ENCODE assay signal across 1 cellular context in the genomic region with DNA sequence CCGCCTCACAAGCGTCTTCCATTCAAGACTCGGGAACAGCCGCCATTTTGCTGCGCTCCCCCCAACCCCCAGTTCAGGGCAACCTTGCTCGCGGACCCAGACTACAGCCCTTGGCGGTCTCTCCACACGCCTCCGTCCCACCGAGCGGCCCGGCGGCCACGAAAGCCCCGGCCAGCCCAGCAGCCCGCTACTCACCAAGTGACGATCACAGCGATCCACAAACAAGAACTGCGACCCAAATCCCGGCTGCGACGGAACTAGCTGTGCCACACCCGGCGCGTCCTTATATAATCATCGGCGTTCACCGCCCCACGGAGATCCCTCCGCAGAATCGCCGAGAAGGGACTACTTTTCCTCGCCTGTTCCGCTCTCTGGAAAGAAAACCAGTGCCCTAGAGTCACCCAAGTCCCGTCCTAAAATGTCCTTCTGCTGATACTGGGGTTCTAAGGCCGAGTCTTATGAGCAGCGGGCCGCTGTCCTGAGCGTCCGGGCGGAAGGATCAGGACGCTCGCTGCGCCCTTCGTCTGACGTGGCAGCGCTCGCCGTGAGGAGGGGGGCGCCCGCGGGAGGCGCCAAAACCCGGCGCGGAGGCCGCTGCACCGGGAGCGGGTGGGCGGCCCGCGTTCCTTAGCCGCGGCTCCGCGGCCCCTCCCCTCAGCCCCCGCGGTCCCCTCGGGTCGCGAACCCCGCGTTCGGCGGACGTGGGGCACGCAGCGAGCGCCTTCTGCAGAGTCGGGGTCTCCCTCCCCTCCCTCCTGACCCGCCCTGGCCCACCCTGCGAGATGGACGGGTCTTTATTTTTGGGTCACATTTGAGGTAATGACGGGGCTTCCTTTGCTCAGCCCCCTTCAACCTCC.
TF ChIP-seq lines count a peak whose summit lies in the region.

Gene UBC (minus strand): TSS at position 259 of the 857 bp plus-strand sequence. CDS start 879 bp downstream, outside the sequence.

TF ChIP-seq in HepG2, 621 proteins besides CTCF, POLR2A, EP300 and RAD21 (continued from another document and continues in another):
- TF ChIP-seq ZNF510 (CRISPR knock-in tag; IDR thresholded peaks at IDR 0.05; ENCODE audit: low read depth) (peak; percentile 90; the same call in 1 of the 2 replicates), MYC (CRISPR knock-in tag; IDR thresholded peaks at IDR 0.05; ENCODE audit: borderline replicate concordance) (peak; percentile 54; the same call in 1 of the 2 replicates), CBX5 (CRISPR knock-in tag; IDR thresholded peaks at IDR 0.05; ENCODE audit: borderline replicate concordance) (no peak), AGO2 (optimal IDR thresholded peaks at IDR 0.05; ENCODE audit: low read depth, low read length) (peak; percentile 100), SRSF4 (IDR thresholded peaks at IDR 0.05; ENCODE audit: low read depth, low read length, poor library complexity, severe bottlenecking) (no peak), ZMYM2 (CRISPR knock-in tag; IDR thresholded peaks at IDR 0.05) (no peak), YEATS2 (CRISPR knock-in tag; IDR thresholded peaks at IDR 0.05; ENCODE audit: borderline replicate concordance) (peak; percentile 81; the same call in 1 of the 2 replicates), CC2D1A (CRISPR knock-in tag; IDR thresholded peaks at IDR 0.05) (no peak), FOXM1 (CRISPR knock-in tag; IDR thresholded peaks at IDR 0.05) (no peak), TRAFD1 (CRISPR knock-in tag; IDR thresholded peaks at IDR 0.05; ENCODE audit: borderline replicate concordance) (peak; percentile 98; the same call in 1 of the 2 replicates), CSRNP2 (CRISPR knock-in tag; conservative IDR thresholded peaks at IDR 0.05; ENCODE audit: low read depth) (no peak), ETV6 (CRISPR knock-in tag; conservative IDR thresholded peaks at IDR 0.05) (peak; percentile 67; the same call in 1 of the 2 replicates), SKIL (CRISPR knock-in tag; IDR thresholded peaks at IDR 0.05; ENCODE audit: borderline replicate concordance) (peak; percentile 23; the same call in 1 of the 2 replicates), CCDC6 (CRISPR knock-in tag; IDR thresholded peaks at IDR 0.05) (peak; percentile 69; the same call in 1 of the 2 replicates), GLMP (CRISPR knock-in tag; IDR thresholded peaks at IDR 0.05; ENCODE audit: borderline replicate concordance) (no peak), FOXJ3 (CRISPR knock-in tag; IDR thresholded peaks at IDR 0.05; ENCODE audit: borderline replicate concordance) (peak; percentile 66; the same call in 1 of the 2 replicates), PITX1 (CRISPR knock-in tag; IDR thresholded peaks at IDR 0.05) (peak; percentile 50; the same call in 1 of the 2 replicates), ZNF3 (CRISPR knock-in tag; IDR thresholded peaks at IDR 0.05) (no peak), KDM3A (CRISPR knock-in tag; IDR thresholded peaks at IDR 0.05; ENCODE audit: low read depth) (peak; percentile 94), ZNF572 (CRISPR knock-in tag; IDR thresholded peaks at IDR 0.05) (peak; percentile 92; the same call in 1 of the 2 replicates), ZNF549 (CRISPR knock-in tag; IDR thresholded peaks at IDR 0.05) (no peak), ZBTB20 (CRISPR knock-in tag; IDR thresholded peaks at IDR 0.05; ENCODE audit: borderline replicate concordance, low read depth) (peak; percentile 85), CEBPG (CRISPR knock-in tag; IDR thresholded peaks at IDR 0.05) (0 out of 2 replicates have a peak, but pooled peaks have one; percentile 43), GATAD1 (CRISPR knock-in tag; IDR thresholded peaks at IDR 0.05) (peak; percentile 75), HOXA7 (CRISPR knock-in tag; IDR thresholded peaks at IDR 0.05) (peak; percentile 94), FOXP1 (IDR thresholded peaks at IDR 0.05) (peak; percentile 83), FOXP1 (CRISPR knock-in tag; IDR thresholded peaks at IDR 0.05) (peak; percentile 62), MED1 (CRISPR knock-in tag; IDR thresholded peaks at IDR 0.05) (peak; percentile 92), ZSCAN9 (CRISPR knock-in tag; IDR thresholded peaks at IDR 0.05; ENCODE audit: borderline replicate concordance) (peak; percentile 92; the same call in 1 of the 2 replicates)
- TF ChIP-seq, protein P1, sequence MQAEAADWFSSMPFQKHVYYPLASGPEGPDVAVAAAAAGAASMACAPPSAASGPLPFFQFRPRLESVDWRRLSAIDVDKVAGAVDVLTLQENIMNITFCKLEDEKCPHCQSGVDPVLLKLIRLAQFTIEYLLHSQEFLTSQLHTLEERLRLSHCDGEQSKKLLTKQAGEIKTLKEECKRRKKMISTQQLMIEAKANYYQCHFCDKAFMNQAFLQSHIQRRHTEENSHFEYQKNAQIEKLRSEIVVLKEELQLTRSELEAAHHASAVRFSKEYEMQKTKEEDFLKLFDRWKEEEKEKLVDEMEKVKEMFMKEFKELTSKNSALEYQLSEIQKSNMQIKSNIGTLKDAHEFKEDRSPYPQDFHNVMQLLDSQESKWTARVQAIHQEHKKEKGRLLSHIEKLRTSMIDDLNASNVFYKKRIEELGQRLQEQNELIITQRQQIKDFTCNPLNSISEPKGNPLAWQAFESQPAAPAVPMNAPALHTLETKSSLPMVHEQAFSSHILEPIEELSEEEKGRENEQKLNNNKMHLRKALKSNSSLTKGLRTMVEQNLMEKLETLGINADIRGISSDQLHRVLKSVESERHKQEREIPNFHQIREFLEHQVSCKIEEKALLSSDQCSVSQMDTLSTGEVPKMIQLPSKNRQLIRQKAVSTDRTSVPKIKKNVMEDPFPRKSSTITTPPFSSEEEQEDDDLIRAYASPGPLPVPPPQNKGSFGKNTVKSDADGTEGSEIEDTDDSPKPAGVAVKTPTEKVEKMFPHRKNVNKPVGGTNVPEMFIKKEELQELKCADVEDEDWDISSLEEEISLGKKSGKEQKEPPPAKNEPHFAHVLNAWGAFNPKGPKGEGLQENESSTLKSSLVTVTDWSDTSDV (CRISPR knock-in tag; IDR thresholded peaks at IDR 0.05) = no peak
- TF ChIP-seq, protein P2, sequence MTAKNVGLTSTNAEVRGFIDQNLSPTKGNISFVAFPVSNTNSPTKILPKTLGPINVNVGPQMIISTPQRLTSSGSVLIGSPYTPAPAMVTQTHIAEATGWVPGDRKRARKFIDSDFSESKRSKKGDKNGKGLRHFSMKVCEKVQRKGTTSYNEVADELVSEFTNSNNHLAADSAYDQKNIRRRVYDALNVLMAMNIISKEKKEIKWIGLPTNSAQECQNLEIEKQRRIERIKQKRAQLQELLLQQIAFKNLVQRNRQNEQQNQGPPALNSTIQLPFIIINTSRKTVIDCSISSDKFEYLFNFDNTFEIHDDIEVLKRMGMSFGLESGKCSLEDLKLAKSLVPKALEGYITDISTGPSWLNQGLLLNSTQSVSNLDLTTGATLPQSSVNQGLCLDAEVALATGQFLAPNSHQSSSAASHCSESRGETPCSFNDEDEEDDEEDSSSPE (CRISPR knock-in tag; IDR thresholded peaks at IDR 0.05) = no peak; the same call in 1 of the 2 replicates
- TF ChIP-seq, protein P3, sequence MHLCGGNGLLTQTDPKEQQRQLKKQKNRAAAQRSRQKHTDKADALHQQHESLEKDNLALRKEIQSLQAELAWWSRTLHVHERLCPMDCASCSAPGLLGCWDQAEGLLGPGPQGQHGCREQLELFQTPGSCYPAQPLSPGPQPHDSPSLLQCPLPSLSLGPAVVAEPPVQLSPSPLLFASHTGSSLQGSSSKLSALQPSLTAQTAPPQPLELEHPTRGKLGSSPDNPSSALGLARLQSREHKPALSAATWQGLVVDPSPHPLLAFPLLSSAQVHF (CRISPR knock-in tag; IDR thresholded peaks at IDR 0.05) = peak; percentile 79
- TF ChIP-seq, protein P4, sequence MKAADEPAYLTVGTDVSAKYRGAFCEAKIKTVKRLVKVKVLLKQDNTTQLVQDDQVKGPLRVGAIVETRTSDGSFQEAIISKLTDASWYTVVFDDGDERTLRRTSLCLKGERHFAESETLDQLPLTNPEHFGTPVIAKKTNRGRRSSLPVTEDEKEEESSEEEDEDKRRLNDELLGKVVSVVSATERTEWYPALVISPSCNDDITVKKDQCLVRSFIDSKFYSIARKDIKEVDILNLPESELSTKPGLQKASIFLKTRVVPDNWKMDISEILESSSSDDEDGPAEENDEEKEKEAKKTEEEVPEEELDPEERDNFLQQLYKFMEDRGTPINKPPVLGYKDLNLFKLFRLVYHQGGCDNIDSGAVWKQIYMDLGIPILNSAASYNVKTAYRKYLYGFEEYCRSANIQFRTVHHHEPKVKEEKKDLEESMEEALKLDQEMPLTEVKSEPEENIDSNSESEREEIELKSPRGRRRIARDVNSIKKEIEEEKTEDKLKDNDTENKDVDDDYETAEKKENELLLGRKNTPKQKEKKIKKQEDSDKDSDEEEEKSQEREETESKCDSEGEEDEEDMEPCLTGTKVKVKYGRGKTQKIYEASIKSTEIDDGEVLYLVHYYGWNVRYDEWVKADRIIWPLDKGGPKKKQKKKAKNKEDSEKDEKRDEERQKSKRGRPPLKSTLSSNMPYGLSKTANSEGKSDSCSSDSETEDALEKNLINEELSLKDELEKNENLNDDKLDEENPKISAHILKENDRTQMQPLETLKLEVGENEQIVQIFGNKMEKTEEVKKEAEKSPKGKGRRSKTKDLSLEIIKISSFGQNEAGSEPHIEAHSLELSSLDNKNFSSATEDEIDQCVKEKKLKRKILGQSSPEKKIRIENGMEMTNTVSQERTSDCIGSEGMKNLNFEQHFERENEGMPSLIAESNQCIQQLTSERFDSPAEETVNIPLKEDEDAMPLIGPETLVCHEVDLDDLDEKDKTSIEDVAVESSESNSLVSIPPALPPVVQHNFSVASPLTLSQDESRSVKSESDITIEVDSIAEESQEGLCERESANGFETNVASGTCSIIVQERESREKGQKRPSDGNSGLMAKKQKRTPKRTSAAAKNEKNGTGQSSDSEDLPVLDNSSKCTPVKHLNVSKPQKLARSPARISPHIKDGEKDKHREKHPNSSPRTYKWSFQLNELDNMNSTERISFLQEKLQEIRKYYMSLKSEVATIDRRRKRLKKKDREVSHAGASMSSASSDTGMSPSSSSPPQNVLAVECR (CRISPR knock-in tag; IDR thresholded peaks at IDR 0.05; ENCODE audit: borderline replicate concordance) = peak; percentile 89
- TF ChIP-seq, protein P5, sequence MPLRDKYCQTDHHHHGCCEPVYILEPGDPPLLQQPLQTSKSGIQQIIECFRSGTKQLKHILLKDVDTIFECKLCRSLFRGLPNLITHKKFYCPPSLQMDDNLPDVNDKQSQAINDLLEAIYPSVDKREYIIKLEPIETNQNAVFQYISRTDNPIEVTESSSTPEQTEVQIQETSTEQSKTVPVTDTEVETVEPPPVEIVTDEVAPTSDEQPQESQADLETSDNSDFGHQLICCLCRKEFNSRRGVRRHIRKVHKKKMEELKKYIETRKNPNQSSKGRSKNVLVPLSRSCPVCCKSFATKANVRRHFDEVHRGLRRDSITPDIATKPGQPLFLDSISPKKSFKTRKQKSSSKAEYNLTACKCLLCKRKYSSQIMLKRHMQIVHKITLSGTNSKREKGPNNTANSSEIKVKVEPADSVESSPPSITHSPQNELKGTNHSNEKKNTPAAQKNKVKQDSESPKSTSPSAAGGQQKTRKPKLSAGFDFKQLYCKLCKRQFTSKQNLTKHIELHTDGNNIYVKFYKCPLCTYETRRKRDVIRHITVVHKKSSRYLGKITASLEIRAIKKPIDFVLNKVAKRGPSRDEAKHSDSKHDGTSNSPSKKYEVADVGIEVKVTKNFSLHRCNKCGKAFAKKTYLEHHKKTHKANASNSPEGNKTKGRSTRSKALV (CRISPR knock-in tag; IDR thresholded peaks at IDR 0.05) = peak; percentile 62; the same call in 1 of the 2 replicates
